In the genomic region with DNA sequence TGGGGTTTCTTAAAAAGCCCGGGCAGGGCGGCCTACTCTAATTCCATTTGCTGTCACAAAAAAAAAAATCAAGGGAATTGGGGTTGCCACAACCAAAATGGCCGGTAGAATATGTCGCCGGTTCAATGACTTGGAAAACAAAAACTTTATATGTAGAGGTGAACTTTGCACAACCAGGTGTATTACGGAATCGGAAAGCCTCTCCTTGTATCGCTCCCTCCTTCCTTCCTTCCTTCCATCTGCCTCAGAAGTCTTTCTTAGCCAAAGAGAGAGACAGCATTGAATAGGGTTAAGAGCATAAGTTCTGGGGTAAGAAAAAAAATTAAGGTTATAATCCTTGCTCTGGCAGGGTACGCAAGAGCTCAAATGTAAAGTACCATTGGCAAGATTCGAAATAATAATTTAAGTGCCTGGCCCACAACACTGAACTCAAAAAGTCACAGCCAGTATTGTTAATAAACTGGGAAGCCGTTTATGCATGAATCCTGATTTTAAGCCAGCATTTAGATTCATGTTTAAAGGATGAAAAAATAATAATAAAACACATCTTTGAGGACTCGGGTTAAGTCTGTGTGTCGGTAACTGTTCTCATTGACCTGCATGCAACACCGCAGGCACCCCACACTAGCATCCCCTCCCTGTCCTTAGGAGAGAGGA, we compare ENCODE assay signal across 8 cellular contexts. TPM values are rescaled to one million over a fixed set of nuclear protein-coding genes. Genes with fewer than 3 reads are reported as not detected.
A peak's percentile ranks its signal among the peaks of the same experiment; 100 is the strongest.
DNase-seq lines count a peak whose midpoint lies in the region; ATAC-seq, FAIRE-seq and TF ChIP-seq lines count a peak whose summit lies in the region.

No MANE protein-coding gene starts in this region.

- DNase-seq in A549 (ENCODE audit: low read depth in 1 of 2, low spot score in 1 of 2) (no peak), upper lobe of left lung (no peak)
- DNase-seq in activated naive CD8-positive, alpha-beta T cell treated with anti-CD3 and anti-CD28 coated beads for 36 hours: no peak
- DNase-seq in stimulated activated CD4-positive, alpha-beta T cell treated with anti-CD3 and anti-CD28 coated beads, Interleukin-2, amount 100 ng/mL, for 24 hours: no peak

- peaks cover 20% of the 10 kb centered on the region for H3K36me3 Mint-ChIP-seq in activated naive CD8-positive, alpha-beta T cell treated with anti-CD3 and anti-CD28 coated beads for 36 hours

- H3K4me3 ChIP-seq in A549 (peak overlapping the region; percentile 89), liver (ENCODE audit: low read depth in 1 of 3, low read length in 3 of 3) (peak overlapping the region; percentile 86 to 97 (median 94)), upper lobe of left lung (peak overlapping the region; percentile 39 to 91 (median 81))

- H3K9ac ChIP-seq in liver (ENCODE audit: low read depth in 1 of 2, low read length in 2 of 2): peak overlapping the region; percentile 47

- no peaks in the 10 kb centered on the region for H3K9me3 Mint-ChIP-seq in activated naive CD8-positive, alpha-beta T cell treated with anti-CD3 and anti-CD28 coated beads for 36 hours

- no peaks in the 10 kb centered on the region for H3K27me3 ChIP-seq in liver (ENCODE audit: control insufficient read depth in 4 of 4, insufficient read depth in 4 of 4, low read length in 3 of 4)
- H3K27me3 ChIP-seq in upper lobe of left lung: no peaks in the 10 kb centered on the region

- CTCF ChIA-PET in A549 (lab: Yijun Ruan, JAX): interaction anchor here (1.4 to 1.9 kb wide), 3 partner anchors 9 to 16 kb away, joined by 4 to 11 read pairs (median 7); no protein-coding TSS in a partner anchor

- POLR2A ChIA-PET in A549 (lab: Yijun Ruan, JAX): interaction anchor here (0.5 to 1.4 kb wide), 19 partner anchors 9 to 153 kb away, joined by 3 to 11 read pairs (median 4); partner anchors contain the start of genes MLKL and RFWD3

- H3K4me1 Mint-ChIP-seq in activated naive CD8-positive, alpha-beta T cell treated with anti-CD3 and anti-CD28 coated beads for 36 hours: peaks cover 44% of the 10 kb centered on the region

- no peak for TF ChIP-seq POLR2A in A549 (IDR thresholded peaks at IDR 0.05; ENCODE audit: low read length)
- TF ChIP-seq POLR2A in GM18505 (IDR thresholded peaks at IDR 0.05; ENCODE audit: borderline replicate concordance, extremely low read depth, insufficient read depth, insufficient read length): no peak
- no peak for TF ChIP-seq POLR2A in upper lobe of left lung (IDR thresholded peaks at IDR 0.05)

- no peaks in the 10 kb centered on the region for H3K27me3 Mint-ChIP-seq in activated naive CD8-positive, alpha-beta T cell treated with anti-CD3 and anti-CD28 coated beads for 36 hours

- no peak for TF ChIP-seq CTCF in A549 (IDR thresholded peaks at IDR 0.05)
- TF ChIP-seq CTCF in liver (IDR thresholded peaks at IDR 0.05; ENCODE audit: low read depth, low read length, missing input control): no peak
- no peak for TF ChIP-seq CTCF in upper lobe of left lung (IDR thresholded peaks at IDR 0.05)

- peak overlapping the region; percentile 97 for H3K4me3 Mint-ChIP-seq in activated naive CD8-positive, alpha-beta T cell treated with anti-CD3 and anti-CD28 coated beads for 36 hours

- no peaks in the 10 kb centered on the region for H3K36me3 ChIP-seq in liver (ENCODE audit: control insufficient read depth in 4 of 4, insufficient read depth in 3 of 4, low read depth in 1 of 4, low read length in 3 of 4)
- no peaks in the 10 kb centered on the region for H3K36me3 ChIP-seq in upper lobe of left lung

- 30% methylated on average over 14 of the region's 14 CpGs for WGBS in A549 (ENCODE audit: missing lambda C conversion rate)
- WGBS in liver: 29% methylated on average over 14 of the region's 14 CpGs
- 22 to 23% methylated on average over 14 of the region's 14 CpGs for WGBS in upper lobe of left lung, 2 donors

- TF ChIP-seq EP300 in A549 (IDR thresholded peaks at IDR 0.05) (no peak), upper lobe of left lung (IDR thresholded peaks at IDR 0.05) (no peak)

- H3K27ac Mint-ChIP-seq in activated naive CD8-positive, alpha-beta T cell treated with anti-CD3 and anti-CD28 coated beads for 36 hours: peak overlapping the region; percentile 90

- FAIRE-seq in A549 (lab: Jason Lieb, UNC): no peak

- H3K27ac ChIP-seq in A549 (peak overlapping the region; percentile 92 to 96), liver (ENCODE audit: low read depth in 1 of 2, low read length in 2 of 2) (peak overlapping the region; percentile 94 to 98), upper lobe of left lung (peak overlapping the region; percentile 93 to 97 (median 96))

- H3K9me3 ChIP-seq in A549 (no peaks in the 10 kb centered on the region), liver (ENCODE audit: control insufficient read depth in 4 of 4, low read length in 3 of 4) (no peaks in the 10 kb centered on the region), upper lobe of left lung (no peaks in the 10 kb centered on the region)

- ATAC-seq in A549 (peak; percentile 5 to 49), GM18505 (IDR thresholded peaks at IDR 0.05; ENCODE audit: unreplicated experiment) (peak; percentile 32), HG03159 (IDR thresholded peaks at IDR 0.05; ENCODE audit: unreplicated experiment) (peak; percentile 25), upper lobe of left lung (ENCODE audit: low FRiP score in 2 of 2) (no peak), GM21825 (IDR thresholded peaks at IDR 0.05; ENCODE audit: unreplicated experiment) (no peak)

- H3K4me1 ChIP-seq in A549: peaks cover 28% of the 10 kb centered on the region
- peaks cover 3 to 26% (median 14%) of the 10 kb centered on the region in 4 donors for H3K4me1 ChIP-seq in liver (ENCODE audit: control insufficient read depth in 4 of 4, insufficient read depth in 4 of 4, low read length in 3 of 4)
- H3K4me1 ChIP-seq in upper lobe of left lung: peaks cover 15 to 41% (median 23%) of the 10 kb centered on the region in 4 donors

- H3K4me2 ChIP-seq in A549: peak overlapping the region; percentile 97

- TF ChIP-seq RAD21 in A549 (conservative IDR thresholded peaks at IDR 0.05 in 1 of 2, IDR thresholded peaks at IDR 0.05 in 1 of 2) (no peak), liver (IDR thresholded peaks at IDR 0.05) (no peak)

TF ChIP-seq in A549, 52 proteins besides CTCF, POLR2A, EP300 and RAD21:
- TF ChIP-seq GATA3 (IDR thresholded peaks at IDR 0.05; ENCODE audit: borderline replicate concordance) (no peak), CEBPB (IDR thresholded peaks at IDR 0.05) (peak in 1 of 2 experiments; percentile 45; a peak in 1 of 4 replicates), JUNB (IDR thresholded peaks at IDR 0.05) (no peak)

TF ChIP-seq in liver, 16 proteins besides CTCF, POLR2A, EP300 and RAD21 (continues in another document):
- peak; percentile 64 for TF ChIP-seq HNF4G (IDR thresholded peaks at IDR 0.05)
- TF ChIP-seq SP1 (IDR thresholded peaks at IDR 0.05): peak; percentile 17
- TF ChIP-seq JUND (IDR thresholded peaks at IDR 0.05): peak in 1 of 2 donors; percentile 41
- no peak for TF ChIP-seq FOXA2 (IDR thresholded peaks at IDR 0.05)
- TF ChIP-seq EGR1 (IDR thresholded peaks at IDR 0.05; ENCODE audit: low read depth in 2 of 2): no peak
- TF ChIP-seq NR2F2 (IDR thresholded peaks at IDR 0.05): peak; percentile 31
- peak; percentile 97 for TF ChIP-seq YY1 (IDR thresholded peaks at IDR 0.05)
- no peak for TF ChIP-seq MAX (IDR thresholded peaks at IDR 0.05)
- TF ChIP-seq GABPA (IDR thresholded peaks at IDR 0.05 in 1 of 2, conservative IDR thresholded peaks at IDR 0.05 in 1 of 2): no peak
- TF ChIP-seq RXRA (IDR thresholded peaks at IDR 0.05): peak; percentile 65 to 87
- peak; percentile 26 for TF ChIP-seq TAF1 (conservative IDR thresholded peaks at IDR 0.05)
- TF ChIP-seq HNF4A (conservative IDR thresholded peaks at IDR 0.05): peak; percentile 61 to 84

RNA-seq across cellular contexts. Expression of gene GLG1, which starts 0.5 kb away (rescaled TPM):
- polyA plus RNA-seq in A549 (2011; rRNA removed) (90.6 and 91.7 TPM in 2 replicates), A549 (2017; fragmentation: RNase III; extraction: RNeasy Plus Mini Kit Qiagen cat#74134 plus additional on column Dnase treatment) (47.3 to 53.5 TPM (median 51.9 TPM) in 3 replicates), liver (10 to 100 TPM; 22.2 to 25.1 TPM)
- polyA plus RNA-seq in A549 (2012; cell fraction: cytosol; rRNA removed): 21.0 and 21.5 TPM in 2 replicates
- polyA plus RNA-seq in A549 (2012; cell fraction: nucleus; rRNA removed): 47.7 and 69.8 TPM in 2 replicates
- 107 and 110 TPM in 2 replicates for polyA minus RNA-seq in A549 (2011; rRNA and poly(A)+ RNA removed)
- 10 to 100 TPM; 58.7 to 60.8 TPM for total RNA-seq in activated naive CD8-positive, alpha-beta T cell treated with anti-CD3 and anti-CD28 coated beads for 36 hours
- total RNA-seq in liver (10 to 100 TPM; 70.7 to 71.5 TPM), upper lobe of left lung (100 to 1,000 TPM in 5 of 6 donors, 10 to 100 TPM in 1; 88.3 to 149 (median 110) TPM)

RNA-seq across cellular contexts. Expression of gene RFWD3, which starts 59.2 kb away (rescaled TPM):
- polyA plus RNA-seq in A549 (2011; rRNA removed) (50.6 and 52.5 TPM in 2 replicates), A549 (2017; fragmentation: RNase III; extraction: RNeasy Plus Mini Kit Qiagen cat#74134 plus additional on column Dnase treatment) (36.1 to 43.2 TPM (median 36.7 TPM) in 3 replicates), liver (1 to 10 TPM; 2.4 to 3.6 TPM)
- 27.6 and 35.9 TPM in 2 replicates for polyA plus RNA-seq in A549 (2012; cell fraction: cytosol; rRNA removed)
- polyA plus RNA-seq in A549 (2012; cell fraction: nucleus; rRNA removed): 27.8 and 37.0 TPM in 2 replicates
- 81.6 and 86.0 TPM in 2 replicates for polyA minus RNA-seq in A549 (2011; rRNA and poly(A)+ RNA removed)
- 100 to 1,000 TPM; 128 to 134 TPM for total RNA-seq in activated naive CD8-positive, alpha-beta T cell treated with anti-CD3 and anti-CD28 coated beads for 36 hours
- total RNA-seq in liver (10 to 100 TPM; 14.5 to 21.8 TPM), upper lobe of left lung (10 to 100 TPM in 5 of 6 donors, 1 to 10 TPM in 1; 6.0 to 28.6 (median 20.0) TPM)

Comparison
In these comparisons a context has a peak if more than half of its experiments do, and no peak if none do; other contexts are left out.
1. ATAC-seq: peak in A549 (2 of 2), GM18505 (single experiment) and HG03159 (single experiment); none in upper lobe of left lung (0 of 2) and GM21825 (single experiment).
2. RNA of gene RFWD3, which starts 59.2 kb away (total RNA-seq): 128 to 134 TPM in activated naive CD8-positive, alpha-beta T cell treated with anti-CD3 and anti-CD28 coated beads for 36 hours; 14.5 to 21.8 TPM in liver and 6.0 to 28.6 TPM in upper lobe of left lung; every median in the first group is over 4 times any median in the second.
3. Peak in every context shown above with its lines, with median percentiles within 50 percentile points of each other: H3K27ac ChIP-seq and H3K4me3 ChIP-seq.